9 cellular contexts compared by ENCODE assay signal in the genomic region with DNA sequence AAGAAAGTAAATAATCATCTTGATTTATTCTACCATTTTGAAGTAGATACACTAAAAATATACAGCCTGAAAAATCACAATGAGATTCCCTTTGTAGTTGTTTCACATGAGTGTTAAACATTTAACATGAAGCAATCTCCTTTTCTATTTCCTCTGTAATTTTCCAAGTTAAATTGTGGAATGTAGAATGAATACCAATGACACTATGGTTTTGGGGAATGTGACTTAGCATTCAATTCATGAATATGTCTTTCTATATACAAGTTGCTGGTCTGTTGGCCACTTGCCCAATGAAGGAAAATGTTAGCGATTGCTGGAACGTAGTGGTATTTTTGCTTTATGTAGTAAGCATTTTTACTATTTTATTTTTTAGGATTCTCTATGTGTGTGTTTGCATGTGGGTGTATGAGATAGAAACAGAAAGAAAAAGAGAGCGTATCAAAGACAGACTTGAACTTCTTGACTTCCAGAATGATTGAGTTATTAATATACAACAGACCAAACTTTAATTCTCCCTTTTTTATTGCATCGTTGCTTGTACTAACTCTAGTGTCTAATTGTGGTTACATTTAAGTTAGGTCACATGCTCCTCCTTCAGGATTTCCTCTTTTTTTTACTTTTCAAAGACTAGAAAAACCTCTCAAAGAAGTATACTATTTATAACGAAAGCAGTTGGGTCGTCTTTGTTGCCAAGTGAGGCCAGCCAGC. TPM values are rescaled to one million over a fixed set of nuclear protein-coding genes. Genes with fewer than 3 reads are reported as not detected.
DNase-seq lines count a peak whose midpoint lies in the region; ATAC-seq, FAIRE-seq and TF ChIP-seq lines count a peak whose summit lies in the region.
"Had no signal": no experiment of that assay in that cellular context is flagged by ENCODE, and none has a peak within 500 bp of the region (broad histone marks: within the 10 kb centered on the region; RNA-seq: fewer than 3 reads in every experiment).

No MANE protein-coding gene starts in this region.

- ATAC-seq in GM19351 (IDR thresholded peaks at IDR 0.05; ENCODE audit: unreplicated experiment): peak; percentile 21

- DNase-seq in A172 (ENCODE audit: low spot score): peak; percentile 47
- no peak for DNase-seq in Jurkat, Clone E6-1 (ENCODE audit: low read depth, low spot score)
- DNase-seq in bronchial epithelial cell (ENCODE audit: low read depth): peak; percentile 33
- DNase-seq in retinal pigment epithelial cell (ENCODE audit: low read depth): no peak
- no peak for DNase-seq in posterior vena cava (ENCODE audit: low spot score)
- DNase-seq in NCI-H1436 treated with DMSO at 0.1 percent for 48 hours (lab: John Stamatoyannopoulos, UW): no peak
- no peak for DNase-seq in neural progenitor cell (ENCODE audit: low spot score)

- H3K9me3 Mint-ChIP-seq in neural progenitor cell: no peaks in the 10 kb centered on the region

- H3K4me2 ChIP-seq in neural progenitor cell: no peak overlapping the region

- peaks cover 11% of the 10 kb centered on the region for H3F3A ChIP-seq in neural progenitor cell (ENCODE audit: low read depth)

- no peak overlapping the region for H3K27ac Mint-ChIP-seq in neural progenitor cell

- no peaks in the 10 kb centered on the region for H3K36me3 Mint-ChIP-seq in neural progenitor cell

- H2AFZ ChIP-seq in neural progenitor cell (replicated peaks): no peak overlapping the region

- intact Hi-C loops in posterior vena cava (cut with DNase I): no loop called here

- peaks cover 15% of the 10 kb centered on the region for H3K4me1 Mint-ChIP-seq in neural progenitor cell

- H3K36me3 ChIP-seq in bronchial epithelial cell (ENCODE audit: control insufficient read depth, insufficient read depth, low read length): no peaks in the 10 kb centered on the region
- H3K36me3 ChIP-seq in neural progenitor cell: no peaks in the 10 kb centered on the region

- FAIRE-seq in bronchial epithelial cell (lab: Jason Lieb, UNC): no peak
- FAIRE-seq: endometrium had no signal

- H3K27me3 ChIP-seq in bronchial epithelial cell (ENCODE audit: control insufficient read depth, insufficient read depth, low read length) (no peaks in the 10 kb centered on the region), neural progenitor cell (peaks cover 13% of the 10 kb centered on the region)

- H3K4me1 ChIP-seq in neural progenitor cell: no peaks in the 10 kb centered on the region

- H3K79me2 ChIP-seq in neural progenitor cell (ENCODE audit: low read depth): no peaks in the 10 kb centered on the region

- peaks cover 23% of the 10 kb centered on the region for H3K27me3 Mint-ChIP-seq in neural progenitor cell (ENCODE audit: insufficient read depth, low read depth)

- H3K9me3 ChIP-seq in neural progenitor cell (ENCODE audit: low read depth): no peaks in the 10 kb centered on the region

- H3K4me3 ChIP-seq in Jurkat, Clone E6-1 (ENCODE audit: low read length): peak overlapping the region; percentile 25
- H3K4me3 ChIP-seq in bronchial epithelial cell (ENCODE audit: low read depth, low read length): no peak overlapping the region
- H3K4me3 ChIP-seq in retinal pigment epithelial cell (ENCODE audit: low read length): peak overlapping the region; percentile 90
- no peak overlapping the region for H3K4me3 ChIP-seq in neural progenitor cell

- TF ChIP-seq CTCF in bronchial epithelial cell (IDR thresholded peaks at IDR 0.05; ENCODE audit: insufficient read depth, low read length, severe bottlenecking): no peak
- TF ChIP-seq CTCF in retinal pigment epithelial cell (conservative IDR thresholded peaks at IDR 0.05; ENCODE audit: low read depth, low read length): no peak
- TF ChIP-seq CTCF in neural progenitor cell (IDR thresholded peaks at IDR 0.05): no peak

- no peak overlapping the region for H3K27ac ChIP-seq in neural progenitor cell

- H3K4me3 Mint-ChIP-seq in neural progenitor cell: no peak overlapping the region

- H4K20me1 ChIP-seq in neural progenitor cell (ENCODE audit: low read depth): no peaks in the 10 kb centered on the region

- no peak overlapping the region for H3K9ac ChIP-seq in neural progenitor cell

RNA-seq across cellular contexts. Expression of a gene that starts 5.9 kb away (rescaled TPM):
- total RNA-seq in A172 (2014; rRNA removed; shearing (Covaris generic)): 65.5 and 87.6 TPM in 2 replicates
- not detected for polyA plus RNA-seq in Jurkat, Clone E6-1 (2012; ENCODE audit: insufficient read depth, insufficient read length)
- total RNA-seq in bronchial epithelial cell: 5.1 and 6.1 TPM in 2 replicates
- 10 to 100 TPM in 1 of 2 donors, 1 to 10 TPM in 1; 10.0 to 17.2 TPM for total RNA-seq in posterior vena cava
- 0.37 and 1.9 TPM in 2 replicates for total RNA-seq in neural progenitor cell (ENCODE audit: low replicate concordance)

Comparison
In these comparisons a context has a peak if more than half of its experiments do, and no peak if none do; other contexts are left out.
1. DNase-seq: peak in A172 (single experiment) and bronchial epithelial cell (single experiment); none in Jurkat, Clone E6-1 (single experiment), retinal pigment epithelial cell (single experiment), posterior vena cava (single experiment), NCI-H1436 treated with DMSO at 0.1 percent for 48 hours (single experiment) and neural progenitor cell (single experiment).
2. H3K4me3 ChIP-seq: peak in Jurkat, Clone E6-1 (single experiment) and retinal pigment epithelial cell (single experiment); none in bronchial epithelial cell (single experiment) and neural progenitor cell (single experiment).